In genomic region chr7:132348341-132348740, GRCh38 we compare ENCODE assay signal across 27 cellular contexts.
"Had no signal": no experiment of that assay in that cellular context is flagged by ENCODE, and none has a peak within 500 bp of the region (broad histone marks: within the 10 kb centered on the region; RNA-seq: fewer than 3 reads in every experiment).

No MANE protein-coding gene starts in this region.

- ATAC-seq: left colon, natural killer cell, sciatic nerve, upper lobe of right lung had no signal

- H3K27me3 ChIP-seq: ovary, right atrium auricular region, tibial artery, upper lobe of right lung had no signal

- H3K4me1 ChIP-seq: upper lobe of right lung had no signal

- H3K9me3 Mint-ChIP-seq: immature natural killer cell; natural killer cell; stimulated activated naive CD8-positive, alpha-beta T cell treated with anti-CD3 and anti-CD28 coated beads, Interleukin-15, Interleukin-2, amounts not matched to agents 100 ng/mL and 50 ng/mL, for 24 hours had no signal

- H3K36me3 ChIP-seq: left ventricle myocardium inferior, ovary, right atrium auricular region, suprapubic skin, thoracic aorta, tibial artery, upper lobe of right lung had no signal

- H3K9me3 ChIP-seq: left ventricle myocardium inferior, ovary, right atrium auricular region, suprapubic skin, thoracic aorta, tibial artery, upper lobe of right lung had no signal

- H3K4me3 ChIP-seq: left ventricle myocardium inferior, lung, ovary, right atrium auricular region, skin epidermis, suprapubic skin, thoracic aorta, tibial artery, upper lobe of right lung had no signal

- DNase-seq: hypothalamus; immature natural killer cell; kidney; left colon; left ventricle myocardium inferior; naive B cell; natural killer cell; ovary; stimulated activated CD4-positive, alpha-beta T cell treated with anti-CD3 and anti-CD28 coated beads, Interleukin-12 subunit alpha, Interleukin-12 subunit beta, amount 100 ng/mL, for 4 hours; stimulated activated CD4-positive, alpha-beta T cell treated with anti-CD3 and anti-CD28 coated beads, Interleukin-15, amount 100 ng/mL, for 24 hours; stimulated activated CD4-positive, alpha-beta T cell treated with anti-CD3 and anti-CD28 coated beads, Interleukin-2, amount 100 ng/mL, for 24 hours; stimulated activated CD4-positive, alpha-beta T cell treated with anti-CD3 and anti-CD28 coated beads, Interleukin-4, amount 100 ng/mL, for 1 hour; stimulated activated naive CD4-positive, alpha-beta T cell; tibial artery; trophoblast cell; upper lobe of right lung had no signal

- H3K27me3 Mint-ChIP-seq: progenitor cell of endocrine pancreas had no signal

- H3K27ac ChIP-seq: left ventricle myocardium inferior, ovary, right atrium auricular region, skin epidermis, suprapubic skin, thoracic aorta, tibial artery, upper lobe of right lung had no signal

- H3K4me3 Mint-ChIP-seq: immature natural killer cell; mesothelial cell of epicardium; naive B cell; natural killer cell; stimulated activated naive CD8-positive, alpha-beta T cell treated with anti-CD3 and anti-CD28 coated beads, Interleukin-15, Interleukin-2, amounts not matched to agents 100 ng/mL and 50 ng/mL, for 24 hours had no signal

- H3K27ac Mint-ChIP-seq: immature natural killer cell; mesothelial cell of epicardium; naive B cell; natural killer cell; progenitor cell of endocrine pancreas; stimulated activated naive CD8-positive, alpha-beta T cell treated with anti-CD3 and anti-CD28 coated beads, Interleukin-15, Interleukin-2, amounts not matched to agents 100 ng/mL and 50 ng/mL, for 24 hours had no signal

- H3K4me1 Mint-ChIP-seq: immature natural killer cell, naive B cell, natural killer cell had no signal

- H3K36me3 Mint-ChIP-seq: immature natural killer cell, mesothelial cell of epicardium, naive B cell, natural killer cell had no signal

- FAIRE-seq: islet of Langerhans, kidney, urothelium cell line had no signal
